Comparison of ENCODE assay signal across 1 cellular context in genomic region chr2:1731512-1731962, GRCh38.
TF ChIP-seq lines count a peak whose summit lies in the region.

No MANE protein-coding gene starts in this region.

TF ChIP-seq in IMR-90, 13 proteins besides CTCF, POLR2A, EP300 and RAD21 (continued from another document):
- TF ChIP-seq, protein P1, sequence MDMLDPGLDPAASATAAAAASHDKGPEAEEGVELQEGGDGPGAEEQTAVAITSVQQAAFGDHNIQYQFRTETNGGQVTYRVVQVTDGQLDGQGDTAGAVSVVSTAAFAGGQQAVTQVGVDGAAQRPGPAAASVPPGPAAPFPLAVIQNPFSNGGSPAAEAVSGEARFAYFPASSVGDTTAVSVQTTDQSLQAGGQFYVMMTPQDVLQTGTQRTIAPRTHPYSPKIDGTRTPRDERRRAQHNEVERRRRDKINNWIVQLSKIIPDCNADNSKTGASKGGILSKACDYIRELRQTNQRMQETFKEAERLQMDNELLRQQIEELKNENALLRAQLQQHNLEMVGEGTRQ (IDR thresholded peaks at IDR 0.05; ENCODE audit: low read depth, low read length): no peak
- TF ChIP-seq BHLHE40 (IDR thresholded peaks at IDR 0.05; ENCODE audit: low read depth, low read length) (no peak), FOS (IDR thresholded peaks at IDR 0.05; ENCODE audit: low read depth, low read length) (peak; percentile 67), CHD1 (IDR thresholded peaks at IDR 0.05; ENCODE audit: low read depth, low read length) (peak; percentile 67; the same call in 1 of the 2 replicates)
TF ChIP-seq in IMR-90: peak in this region for 3.
